ENCODE assay signal across 9 cellular contexts in the genomic region with DNA sequence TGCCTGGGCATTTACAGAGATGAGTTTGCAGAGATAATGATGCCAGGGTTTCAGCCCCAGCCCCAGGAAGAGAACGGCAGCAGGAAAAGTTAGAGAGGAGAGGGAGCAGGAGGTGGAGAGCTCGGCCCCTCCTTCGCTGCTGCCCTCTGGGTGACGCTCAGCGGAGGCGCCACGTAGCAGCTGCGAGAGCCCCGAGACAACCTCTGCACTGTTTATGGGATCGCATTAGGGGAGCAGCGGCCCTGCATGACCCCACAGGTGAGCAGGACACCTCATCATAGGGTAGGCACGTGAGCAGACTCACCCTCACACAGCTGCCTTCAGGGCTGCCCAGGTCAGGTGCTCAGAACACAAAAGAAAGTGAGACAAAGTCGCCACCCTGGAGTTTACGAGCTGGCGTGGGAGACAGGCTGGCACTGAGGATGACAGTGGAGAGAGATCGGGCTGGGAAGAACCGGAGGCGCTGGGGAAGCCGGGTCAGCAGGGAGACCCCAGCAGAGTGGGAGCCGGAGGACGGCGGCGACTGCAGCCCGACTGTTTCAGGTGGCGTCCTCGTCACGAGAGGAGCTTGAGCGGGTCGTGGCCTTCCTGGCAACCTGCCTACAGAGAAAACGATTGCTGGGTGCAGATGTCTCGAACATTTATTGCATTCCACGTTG.
DNase-seq lines count a peak whose midpoint lies in the region; ATAC-seq, FAIRE-seq and TF ChIP-seq lines count a peak whose summit lies in the region.
"Had no signal": no experiment of that assay in that cellular context is flagged by ENCODE, and none has a peak within 500 bp of the region (broad histone marks: within the 10 kb centered on the region; RNA-seq: fewer than 3 reads in every experiment).

No MANE protein-coding gene starts in this region.

- CTCF ChIA-PET in AG04450 (lab: Charles Lee): interaction anchor here (1.8 to 2.7 kb wide), 2 partner anchors 24 to 131 kb away, joined by 9 to 12 read pairs; no protein-coding TSS in a partner anchor

- H3K4me3 Mint-ChIP-seq in immature natural killer cell: no peak overlapping the region
- H3K4me3 Mint-ChIP-seq: activated CD4-positive, alpha-beta memory T cell treated with anti-CD3 and anti-CD28 coated beads, Interleukin-2, amount 10 ng/mL, durations not matched to agents 7 days and 5 days had no signal

- DNase-seq in AG04450 (ENCODE audit: low read depth, low spot score) (no peak), M059J (ENCODE audit: low read depth) (peak; percentile 49), epithelial cell of esophagus (ENCODE audit: low read depth) (peak; percentile 18), pancreas (peak in 5 of 6 donors; percentile 60 to 78 (median 69)), superior temporal gyrus (ENCODE audit: extremely low spot score) (no peak), immature natural killer cell (no peak)
- no peak for DNase-seq in activated CD8-positive, alpha-beta memory T cell treated with anti-CD3 and anti-CD28 coated beads, Interleukin-2, amount 50 U/mL, for 48 hours
- DNase-seq: activated CD4-positive, alpha-beta memory T cell treated with anti-CD3 and anti-CD28 coated beads, Interleukin-2, amount 10 ng/mL, durations not matched to agents 7 days and 5 days had no signal

- no peaks in the 10 kb centered on the region for H3K9me3 Mint-ChIP-seq in immature natural killer cell
- H3K9me3 Mint-ChIP-seq: activated CD4-positive, alpha-beta memory T cell treated with anti-CD3 and anti-CD28 coated beads, Interleukin-2, amount 10 ng/mL, durations not matched to agents 7 days and 5 days had no signal

- no peak for FAIRE-seq in pancreas (lab: Jason Lieb, UNC)

- H3K27ac ChIP-seq in AG04450 (ENCODE audit: low read depth, low read length): no peak overlapping the region
- peak overlapping the region; percentile 79 to 91 (median 83) for H3K27ac ChIP-seq in pancreas

- H3K27ac Mint-ChIP-seq in immature natural killer cell: no peak overlapping the region
- H3K27ac Mint-ChIP-seq: activated CD4-positive, alpha-beta memory T cell treated with anti-CD3 and anti-CD28 coated beads, Interleukin-2, amount 10 ng/mL, durations not matched to agents 7 days and 5 days had no signal

- H3K9me3 ChIP-seq in AG04450 (ENCODE audit: control insufficient read depth, insufficient read depth, low read length): peaks cover 3% of the 10 kb centered on the region; the same call in 1 of the 2 replicates
- H3K9me3 ChIP-seq in pancreas: no peaks in the 10 kb centered on the region

- peaks cover 0 to 3% (median 0%) of the 10 kb centered on the region in 3 donors for H3K36me3 Mint-ChIP-seq in immature natural killer cell

- no peaks in the 10 kb centered on the region for H3K4me1 Mint-ChIP-seq in immature natural killer cell

- H3K27me3 ChIP-seq in AG04450 (ENCODE audit: control insufficient read depth, insufficient read depth, low read length) (no peaks in the 10 kb centered on the region), pancreas (no peaks in the 10 kb centered on the region)

- TF ChIP-seq CTCF in AG04450 (IDR thresholded peaks at IDR 0.05; ENCODE audit: low read depth, low read length) (no peak), epithelial cell of esophagus (IDR thresholded peaks at IDR 0.05; ENCODE audit: insufficient read depth, low read depth, low read length, missing control alignments) (no peak), pancreas (IDR thresholded peaks at IDR 0.05) (no peak)

- intact Hi-C loops in pancreas (cut with DNase I): no loop called here

- WGBS in pancreas, 2 donors: 6 to 21% methylated on average over 32 of the region's 32 CpGs

- peak overlapping the region; percentile 41 for H3K4me3 ChIP-seq in AG04450 (ENCODE audit: low read depth, low read length)
- H3K4me3 ChIP-seq in epithelial cell of esophagus (ENCODE audit: low read length): peak overlapping the region; percentile 31
- H3K4me3 ChIP-seq in pancreas: peak overlapping the region in 3 of 4 donors; percentile 23 to 54 (median 38)

- ATAC-seq in pancreas (peak; percentile 81 to 89 (median 88)), HG03097 (IDR thresholded peaks at IDR 0.05; ENCODE audit: low FRiP score, unreplicated experiment) (no peak)

- H3K36me3 ChIP-seq in pancreas: no peaks in the 10 kb centered on the region

- H3K4me1 ChIP-seq in pancreas: peaks cover 0 to 7% (median 0%) of the 10 kb centered on the region in 3 donors

- H3K27me3 Mint-ChIP-seq in immature natural killer cell (ENCODE audit: low read depth in 3 of 3): peaks cover 0 to 4% (median 3%) of the 10 kb centered on the region in 3 donors
- H3K27me3 Mint-ChIP-seq: activated CD4-positive, alpha-beta memory T cell treated with anti-CD3 and anti-CD28 coated beads, Interleukin-2, amount 10 ng/mL, durations not matched to agents 7 days and 5 days had no signal

- POLR2A ChIA-PET in AG04450 (lab: Yijun Ruan, JAX): no interaction called here

Comparison
In these comparisons a context has a peak if more than half of its experiments do, and no peak if none do; other contexts are left out.
1. DNase-seq: peak in M059J (single experiment), epithelial cell of esophagus (single experiment) and pancreas (5 of 6); none in AG04450 (single experiment), superior temporal gyrus (single experiment), activated CD8-positive, alpha-beta memory T cell treated with anti-CD3 and anti-CD28 coated beads, Interleukin-2, amount 50 U/mL, for 48 hours (single experiment) and immature natural killer cell (0 of 3).
2. Peak in every context shown above with its lines, with median percentiles within 50 percentile points of each other: H3K4me3 ChIP-seq.